8 cellular contexts compared by ENCODE assay signal in the genomic region with DNA sequence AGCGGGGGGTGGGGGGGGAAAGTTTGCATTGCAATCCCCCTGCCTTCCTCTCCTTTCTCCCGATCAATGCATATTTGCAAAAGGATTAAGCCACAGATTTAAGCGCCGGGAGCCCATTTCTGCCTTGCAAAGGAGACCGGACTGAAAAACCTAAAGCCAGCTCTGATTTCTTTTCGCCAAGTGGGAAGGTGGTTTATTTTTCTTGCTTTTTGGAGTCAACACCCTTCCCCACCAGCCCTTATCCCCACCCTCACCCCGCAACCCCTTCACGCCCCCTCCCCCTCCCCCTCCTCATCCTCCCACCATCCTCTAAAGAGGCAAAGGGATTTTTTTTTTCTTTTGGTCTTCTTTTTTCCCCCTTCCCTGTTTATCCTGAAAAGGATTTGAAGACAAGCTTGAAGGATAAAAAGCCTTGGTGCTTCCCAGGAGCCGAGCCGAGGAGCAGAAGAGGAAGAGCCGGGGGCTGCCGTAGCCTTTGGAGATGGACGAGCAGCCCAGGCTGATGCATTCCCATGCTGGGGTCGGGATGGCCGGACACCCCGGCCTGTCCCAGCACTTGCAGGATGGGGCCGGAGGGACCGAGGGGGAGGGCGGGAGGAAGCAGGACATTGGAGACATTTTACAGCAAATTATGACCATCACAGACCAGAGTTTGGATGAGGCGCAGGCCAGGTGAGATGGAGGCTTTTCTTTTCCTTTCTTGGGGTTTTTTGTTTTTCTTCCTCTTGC. TPM values are rescaled to one million over a fixed set of nuclear protein-coding genes. Genes with fewer than 3 reads are reported as not detected.
DNase-seq lines count a peak whose midpoint lies in the region; ATAC-seq and TF ChIP-seq lines count a peak whose summit lies in the region.

No MANE protein-coding gene starts in this region.

- peak overlapping the region; percentile 27 for H3K4me3 ChIP-seq in CD8-positive, alpha-beta T cell (ENCODE audit: low read depth, low read length)
- peak overlapping the region; percentile 53 for H3K4me3 ChIP-seq in Jurkat, Clone E6-1 (ENCODE audit: low read length)
- H3K4me3 ChIP-seq in heart left ventricle, result peak overlapping the region; percentile 58 to 88 (median 73)

- TF ChIP-seq CTCF in CD8-positive, alpha-beta T cell (IDR thresholded peaks at IDR 0.05), result no peak
- TF ChIP-seq CTCF in heart left ventricle (IDR thresholded peaks at IDR 0.05) (no peak), osteocyte (IDR thresholded peaks at IDR 0.05) (no peak)

- 0 to 2% (median 1%) methylated on average over 20 of the region's 20 CpGs for whole genome bisulfite sequencing in heart left ventricle, 4 donors

- peaks cover 4% of the 10 kb centered on the region for H3K9me3 Mint-ChIP-seq in CD8-positive, alpha-beta T cell
- no peaks in the 10 kb centered on the region for H3K9me3 Mint-ChIP-seq in activated T-helper 1 cell treated with anti-CD3 and anti-CD28 coated beads, Interleukin-12 subunit alpha, Interleukin-12 subunit beta, Interleukin-2, Interleukin-4 antibody, amounts not matched to agents 30 ng/mL and 10 ng/mL and 1 ng/mL, durations not matched to agents 14 hours and 24 hours and 36 hours
- H3K9me3 Mint-ChIP-seq in osteocyte (ENCODE audit: unreplicated experiment), result no peaks in the 10 kb centered on the region

- peaks cover 10% of the 10 kb centered on the region for H3K4me1 ChIP-seq in CD8-positive, alpha-beta T cell (ENCODE audit: insufficient read depth, low read length)
- H3K4me1 ChIP-seq in heart left ventricle, result peaks cover 0 to 14% (median 6%) of the 10 kb centered on the region in 12 donors

- peak overlapping the region; percentile 76 for H3K4me3 Mint-ChIP-seq in CD8-positive, alpha-beta T cell
- H3K4me3 Mint-ChIP-seq in activated T-helper 1 cell treated with anti-CD3 and anti-CD28 coated beads, Interleukin-12 subunit alpha, Interleukin-12 subunit beta, Interleukin-2, Interleukin-4 antibody, amounts not matched to agents 30 ng/mL and 10 ng/mL and 1 ng/mL, durations not matched to agents 14 hours and 24 hours and 36 hours, result peak overlapping the region; percentile 32
- peak overlapping the region; percentile 97 for H3K4me3 Mint-ChIP-seq in osteocyte (ENCODE audit: unreplicated experiment)

- peaks cover 30% of the 10 kb centered on the region for H3K27me3 Mint-ChIP-seq in CD8-positive, alpha-beta T cell (ENCODE audit: low read depth)
- H3K27me3 Mint-ChIP-seq in activated T-helper 1 cell treated with anti-CD3 and anti-CD28 coated beads, Interleukin-12 subunit alpha, Interleukin-12 subunit beta, Interleukin-2, Interleukin-4 antibody, amounts not matched to agents 30 ng/mL and 10 ng/mL and 1 ng/mL, durations not matched to agents 14 hours and 24 hours and 36 hours (ENCODE audit: insufficient read depth), result peaks cover 24% of the 10 kb centered on the region
- no peaks in the 10 kb centered on the region for H3K27me3 Mint-ChIP-seq in osteocyte (ENCODE audit: unreplicated experiment)

- H3K27me3 ChIP-seq in CD8-positive, alpha-beta T cell (ENCODE audit: insufficient read depth, low read length), result no peaks in the 10 kb centered on the region
- peaks cover 0 to 6% (median 0%) of the 10 kb centered on the region in 9 donors for H3K27me3 ChIP-seq in heart left ventricle

- CTCF ChIA-PET in CD8-positive, alpha-beta T cell (lab: Charles Lee), result interaction anchor here (1.5 kb wide), 1 partner anchor 10 kb away, joined by 3 read pairs; no protein-coding TSS in a partner anchor

- POLR2A ChIA-PET in CD8-positive, alpha-beta T cell (lab: Charles Lee), result no interaction called here

- no peak for TF ChIP-seq POLR2A in heart left ventricle (IDR thresholded peaks at IDR 0.05)

- no peaks in the 10 kb centered on the region for H3K36me3 ChIP-seq in CD8-positive, alpha-beta T cell (ENCODE audit: insufficient read depth, low read length)
- H3K36me3 ChIP-seq in heart left ventricle, result no peaks in the 10 kb centered on the region

- no peak for DNase-seq in CD8-positive, alpha-beta T cell
- no peak for DNase-seq in Jurkat, Clone E6-1 (ENCODE audit: low read depth, low spot score)
- DNase-seq in activated T-helper 1 cell treated with anti-CD3 and anti-CD28 coated beads, Interleukin-12 subunit alpha, Interleukin-12 subunit beta, Interleukin-2, Interleukin-4 antibody, amounts not matched to agents 30 ng/mL and 10 ng/mL and 1 ng/mL, durations not matched to agents 14 hours and 24 hours and 36 hours (ENCODE audit: low spot score), result no peak
- DNase-seq in heart left ventricle, result peak in 4 of 5 donors; percentile 45 to 61 (median 56)
- no peak for DNase-seq in osteocyte (ENCODE audit: extremely low spot score, unreplicated experiment)
- no peak for DNase-seq in stimulated activated CD4-positive, alpha-beta T cell treated with anti-CD3 and anti-CD28 coated beads, Interleukin-4, amount 100 ng/mL, for 4 hours
- DNase-seq in activated CD4-positive, alpha-beta T cell treated with anti-CD3 and anti-CD28 coated beads for 4 hours, result no peak
- DNase-seq in stimulated activated CD4-positive, alpha-beta T cell treated with anti-CD3 and anti-CD28 coated beads, Interleukin-4, amount 100 ng/mL, for 24 hours, result no peak

- H3K27ac Mint-ChIP-seq in CD8-positive, alpha-beta T cell, result no peak overlapping the region
- no peak overlapping the region for H3K27ac Mint-ChIP-seq in activated T-helper 1 cell treated with anti-CD3 and anti-CD28 coated beads, Interleukin-12 subunit alpha, Interleukin-12 subunit beta, Interleukin-2, Interleukin-4 antibody, amounts not matched to agents 30 ng/mL and 10 ng/mL and 1 ng/mL, durations not matched to agents 14 hours and 24 hours and 36 hours
- peak overlapping the region; percentile 95 for H3K27ac Mint-ChIP-seq in osteocyte (ENCODE audit: unreplicated experiment)

- H3K9me3 ChIP-seq in CD8-positive, alpha-beta T cell (ENCODE audit: low read length), result no peaks in the 10 kb centered on the region
- H3K9me3 ChIP-seq in heart left ventricle, result no peaks in the 10 kb centered on the region

- no peak overlapping the region for H3K27ac ChIP-seq in CD8-positive, alpha-beta T cell (ENCODE audit: low read depth, low read length)
- H3K27ac ChIP-seq in heart left ventricle, result peak overlapping the region; percentile 14 to 87 (median 84)

- peaks cover 23% of the 10 kb centered on the region for H3K4me1 Mint-ChIP-seq in CD8-positive, alpha-beta T cell (ENCODE audit: low read depth)
- no peaks in the 10 kb centered on the region for H3K4me1 Mint-ChIP-seq in activated T-helper 1 cell treated with anti-CD3 and anti-CD28 coated beads, Interleukin-12 subunit alpha, Interleukin-12 subunit beta, Interleukin-2, Interleukin-4 antibody, amounts not matched to agents 30 ng/mL and 10 ng/mL and 1 ng/mL, durations not matched to agents 14 hours and 24 hours and 36 hours (ENCODE audit: low read depth)
- H3K4me1 Mint-ChIP-seq in osteocyte (ENCODE audit: unreplicated experiment), result peaks cover 37% of the 10 kb centered on the region

- intact Hi-C loops in CD8-positive, alpha-beta T cell (cut with DNase I, micrococcal nuclease), result no loop called here
- intact Hi-C loops in activated T-helper 1 cell treated with anti-CD3 and anti-CD28 coated beads, Interleukin-12 subunit alpha, Interleukin-12 subunit beta, Interleukin-2, Interleukin-4 antibody, amounts not matched to agents 30 ng/mL and 10 ng/mL and 1 ng/mL, durations not matched to agents 14 hours and 24 hours and 36 hours (cut with micrococcal nuclease), result no loop called here
- intact Hi-C loops in heart left ventricle (cut with DNase I), result loop anchor here in 9 of 10 donors (2.0 to 10.0 kb wide), 16 partner anchors 48 to 355 kb away; no protein-coding TSS in a partner anchor

- no peak for ATAC-seq in CD8-positive, alpha-beta T cell
- peak; percentile 8 to 44 (median 42) for ATAC-seq in heart left ventricle

- no peaks in the 10 kb centered on the region for H3K36me3 Mint-ChIP-seq in CD8-positive, alpha-beta T cell
- no peaks in the 10 kb centered on the region for H3K36me3 Mint-ChIP-seq in activated T-helper 1 cell treated with anti-CD3 and anti-CD28 coated beads, Interleukin-12 subunit alpha, Interleukin-12 subunit beta, Interleukin-2, Interleukin-4 antibody, amounts not matched to agents 30 ng/mL and 10 ng/mL and 1 ng/mL, durations not matched to agents 14 hours and 24 hours and 36 hours (ENCODE audit: low read depth)
- peaks cover 4% of the 10 kb centered on the region for H3K36me3 Mint-ChIP-seq in osteocyte (ENCODE audit: unreplicated experiment)

RNA-seq across cellular contexts. Expression of a gene that starts 0.5 kb away (rescaled TPM):
- total RNA-seq in CD8-positive, alpha-beta T cell, result under 1 TPM; 0.25 to 0.30 TPM
- 1.5 TPM for polyA plus RNA-seq in Jurkat, Clone E6-1 (2012; ENCODE audit: insufficient read depth, insufficient read length)
- total RNA-seq in activated T-helper 1 cell treated with anti-CD3 and anti-CD28 coated beads, Interleukin-12 subunit alpha, Interleukin-12 subunit beta, Interleukin-2, Interleukin-4 antibody, amounts not matched to agents 30 ng/mL and 10 ng/mL and 1 ng/mL, durations not matched to agents 14 hours and 24 hours and 36 hours, result not detected in 2 replicates
- total RNA-seq in heart left ventricle (10 to 100 TPM; 24.0 to 78.2 (median 59.8) TPM), osteocyte (27.9 and 29.7 TPM in 2 replicates)
- polyA plus RNA-seq in heart left ventricle, result 10 to 100 TPM; 15.2 to 28.7 TPM

Comparison
In these comparisons a context has a peak if more than half of its experiments do, and no peak if none do; other contexts are left out.
1. DNase-seq: peak in heart left ventricle (4 of 5); none in CD8-positive, alpha-beta T cell (0 of 7), Jurkat, Clone E6-1 (single experiment), activated T-helper 1 cell treated with anti-CD3 and anti-CD28 coated beads, Interleukin-12 subunit alpha, Interleukin-12 subunit beta, Interleukin-2, Interleukin-4 antibody, amounts not matched to agents 30 ng/mL and 10 ng/mL and 1 ng/mL, durations not matched to agents 14 hours and 24 hours and 36 hours (single experiment), osteocyte (single experiment), stimulated activated CD4-positive, alpha-beta T cell treated with anti-CD3 and anti-CD28 coated beads, Interleukin-4, amount 100 ng/mL, for 4 hours (0 of 2), activated CD4-positive, alpha-beta T cell treated with anti-CD3 and anti-CD28 coated beads for 4 hours (0 of 2) and stimulated activated CD4-positive, alpha-beta T cell treated with anti-CD3 and anti-CD28 coated beads, Interleukin-4, amount 100 ng/mL, for 24 hours (single experiment).
2. H3K4me3 Mint-ChIP-seq: peak in every context shown above with its lines; median percentile 97 in osteocyte; 76 in CD8-positive, alpha-beta T cell; 32 in activated T-helper 1 cell treated with anti-CD3 and anti-CD28 coated beads, Interleukin-12 subunit alpha, Interleukin-12 subunit beta, Interleukin-2, Interleukin-4 antibody, amounts not matched to agents 30 ng/mL and 10 ng/mL and 1 ng/mL, durations not matched to agents 14 hours and 24 hours and 36 hours.
3. RNA of a gene that starts 0.5 kb away (total RNA-seq): 24.0 to 78.2 TPM in heart left ventricle and 27.9 to 29.7 TPM in osteocyte; 0.25 to 0.30 TPM in CD8-positive, alpha-beta T cell and not detected in activated T-helper 1 cell treated with anti-CD3 and anti-CD28 coated beads, Interleukin-12 subunit alpha, Interleukin-12 subunit beta, Interleukin-2, Interleukin-4 antibody, amounts not matched to agents 30 ng/mL and 10 ng/mL and 1 ng/mL, durations not matched to agents 14 hours and 24 hours and 36 hours; every median in the first group is over 10 times any median in the second.
4. intact Hi-C loops: an anchor here in heart left ventricle (2.0 to 10.0 kb wide); none called in CD8-positive, alpha-beta T cell and activated T-helper 1 cell treated with anti-CD3 and anti-CD28 coated beads, Interleukin-12 subunit alpha, Interleukin-12 subunit beta, Interleukin-2, Interleukin-4 antibody, amounts not matched to agents 30 ng/mL and 10 ng/mL and 1 ng/mL, durations not matched to agents 14 hours and 24 hours and 36 hours.
5. Peak in every context shown above with its lines, with median percentiles within 50 percentile points of each other: H3K4me3 ChIP-seq.